1 cellular context compared by ENCODE assay signal in the genomic region with DNA sequence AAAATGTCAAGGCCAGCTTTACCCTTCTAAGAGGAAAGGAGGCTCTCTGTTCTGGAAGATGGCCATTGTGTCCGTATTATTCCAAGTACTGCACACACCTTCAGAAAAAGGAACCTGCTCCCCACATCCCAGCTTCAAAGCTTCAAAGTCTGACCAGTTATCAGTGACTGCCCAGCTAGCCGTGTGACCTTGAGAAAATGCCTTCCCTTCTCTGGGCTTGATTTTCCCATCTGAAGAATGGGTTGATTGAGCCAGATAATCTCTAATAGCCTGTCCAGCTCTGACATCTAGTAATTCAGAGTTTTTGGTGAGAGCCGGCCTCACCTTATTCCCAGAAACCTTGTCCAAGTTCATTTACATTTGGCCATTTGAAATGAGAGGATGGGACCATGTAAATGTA.
TF ChIP-seq lines count a peak whose summit lies in the region.

No MANE protein-coding gene starts in this region.

TF ChIP-seq in endothelial cell of umbilical vein, 7 proteins besides CTCF, POLR2A, EP300 and RAD21:
- TF ChIP-seq, protein P1, sequence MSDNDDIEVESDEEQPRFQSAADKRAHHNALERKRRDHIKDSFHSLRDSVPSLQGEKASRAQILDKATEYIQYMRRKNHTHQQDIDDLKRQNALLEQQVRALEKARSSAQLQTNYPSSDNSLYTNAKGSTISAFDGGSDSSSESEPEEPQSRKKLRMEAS (IDR thresholded peaks at IDR 0.05; ENCODE audit: insufficient read depth, insufficient read length) = no peak
- TF ChIP-seq MYC (IDR thresholded peaks at IDR 0.05; ENCODE audit: low read depth, low read length) (no peak), JUN (IDR thresholded peaks at IDR 0.05; ENCODE audit: borderline replicate concordance, insufficient read depth, insufficient read length, low read depth) (no peak), EZH2 (IDR thresholded peaks at IDR 0.05; ENCODE audit: borderline replicate concordance, low read depth, low read length, severe bottlenecking) (no peak), POLR2AphosphoS5 (IDR thresholded peaks at IDR 0.05; ENCODE audit: insufficient read depth, low read depth, low read length) (no peak), FOS (IDR thresholded peaks at IDR 0.05; ENCODE audit: borderline replicate concordance, insufficient read depth, low read length) (no peak), GATA2 (IDR thresholded peaks at IDR 0.05; ENCODE audit: insufficient read depth, insufficient read length, low read depth, low read length) (no peak)
